In the genomic region with DNA sequence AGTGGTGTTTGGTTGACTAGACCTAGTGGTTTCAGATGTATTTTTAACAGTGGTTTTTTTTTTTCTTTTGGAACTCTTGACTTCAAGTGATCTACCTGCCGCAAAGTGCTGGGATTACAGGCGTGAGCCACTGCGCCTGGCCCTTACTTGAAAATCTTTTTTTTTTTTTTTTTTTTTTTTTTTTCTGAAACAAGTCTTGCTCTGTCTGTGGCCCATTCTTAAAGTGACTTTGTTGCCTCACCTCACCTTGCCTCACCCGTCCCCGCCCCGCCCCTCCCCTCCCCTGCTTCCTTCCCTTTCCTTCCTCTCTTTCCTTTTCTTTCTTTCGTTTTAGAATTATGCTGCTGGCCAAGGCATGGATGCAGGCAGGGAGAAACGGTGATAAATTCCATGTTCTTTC, we compare ENCODE assay signal across 10 cellular contexts. TPM values are rescaled to one million over a fixed set of nuclear protein-coding genes. Genes with fewer than 3 reads are reported as not detected.
DNase-seq lines count a peak whose midpoint lies in the region; ATAC-seq and TF ChIP-seq lines count a peak whose summit lies in the region.
"Had no signal": no experiment of that assay in that cellular context is flagged by ENCODE, and none has a peak within 500 bp of the region (broad histone marks: within the 10 kb centered on the region; RNA-seq: fewer than 3 reads in every experiment).

No MANE protein-coding gene starts in this region.

- H3K27me3 Mint-ChIP-seq in stimulated activated naive CD8-positive, alpha-beta T cell treated with anti-CD3 and anti-CD28 coated beads, Interleukin-15, Interleukin-2, amounts not matched to agents 100 ng/mL and 50 ng/mL, for 24 hours: no peaks in the 10 kb centered on the region

- peaks cover 0 to 76% (median 21%) of the 10 kb centered on the region in 3 donors for H3K4me1 ChIP-seq in esophagus squamous epithelium

- no peak for ATAC-seq in stimulated activated naive CD8-positive, alpha-beta T cell treated with anti-CD3 and anti-CD28 coated beads, Interleukin-15, Interleukin-2, amounts not matched to agents 100 U/mL and 50 U/mL, for 24 hours
- no peak for ATAC-seq in left lobe of liver
- ATAC-seq in GM18868 (IDR thresholded peaks at IDR 0.05; ENCODE audit: unreplicated experiment): no peak

- no peak overlapping the region for H3K4me3 ChIP-seq in esophagus squamous epithelium

- DNase-seq in stimulated activated naive CD8-positive, alpha-beta T cell treated with anti-CD3 and anti-CD28 coated beads, Interleukin-15, Interleukin-2, amounts not matched to agents 100 U/mL and 50 U/mL, for 24 hours: no peak
- DNase-seq in UCSD-AML1 (lab: John Stamatoyannopoulos, UW; ENCODE audit: unreplicated experiment): peak; percentile 20
- no peak for DNase-seq in esophagus squamous epithelium (lab: John Stamatoyannopoulos, UW)
- no peak for DNase-seq in left lobe of liver (ENCODE audit: low spot score)
- DNase-seq in NCI-H2107 treated with DMSO at 0.1 percent for 48 hours (lab: John Stamatoyannopoulos, UW; ENCODE audit: unreplicated experiment): no peak
- DNase-seq in GM13977 (ENCODE audit: low spot score): no peak
- DNase-seq: caudate nucleus; stimulated activated CD4-positive, alpha-beta T cell treated with anti-CD3 and anti-CD28 coated beads, Interleukin-4, amount 100 ng/mL, for 24 hours had no signal

- no peak for TF ChIP-seq CTCF in esophagus squamous epithelium (IDR thresholded peaks at IDR 0.05)
- no peak for TF ChIP-seq CTCF in GM13977 (IDR thresholded peaks at IDR 0.05; ENCODE audit: extremely low read depth, insufficient read depth, missing control alignments)

- H3K36me3 Mint-ChIP-seq in stimulated activated naive CD8-positive, alpha-beta T cell treated with anti-CD3 and anti-CD28 coated beads, Interleukin-15, Interleukin-2, amounts not matched to agents 100 ng/mL and 50 ng/mL, for 24 hours (ENCODE audit: low read depth): peaks cover 31% of the 10 kb centered on the region

- no peak for TF ChIP-seq POLR2A in esophagus squamous epithelium (IDR thresholded peaks at IDR 0.05)

- intact Hi-C loops in esophagus squamous epithelium (cut with DNase I): no loop called here

- 19 to 22% methylated on average over 5 to 8 of the region's 8 CpGs for WGBS in esophagus squamous epithelium, 2 donors

- H3K27ac ChIP-seq in esophagus squamous epithelium: peak overlapping the region; percentile 10 to 74 (median 45)

- H3K4me1 Mint-ChIP-seq in stimulated activated naive CD8-positive, alpha-beta T cell treated with anti-CD3 and anti-CD28 coated beads, Interleukin-15, Interleukin-2, amounts not matched to agents 100 ng/mL and 50 ng/mL, for 24 hours (ENCODE audit: low read depth): peaks cover 66% of the 10 kb centered on the region

- H3K9me3 Mint-ChIP-seq in stimulated activated naive CD8-positive, alpha-beta T cell treated with anti-CD3 and anti-CD28 coated beads, Interleukin-15, Interleukin-2, amounts not matched to agents 100 ng/mL and 50 ng/mL, for 24 hours: no peaks in the 10 kb centered on the region

- H3K9me3 ChIP-seq in esophagus squamous epithelium: no peaks in the 10 kb centered on the region

- peak overlapping the region; percentile 72 for H3K27ac Mint-ChIP-seq in stimulated activated naive CD8-positive, alpha-beta T cell treated with anti-CD3 and anti-CD28 coated beads, Interleukin-15, Interleukin-2, amounts not matched to agents 100 ng/mL and 50 ng/mL, for 24 hours

- no peak overlapping the region for H3K4me3 Mint-ChIP-seq in stimulated activated naive CD8-positive, alpha-beta T cell treated with anti-CD3 and anti-CD28 coated beads, Interleukin-15, Interleukin-2, amounts not matched to agents 100 ng/mL and 50 ng/mL, for 24 hours

- peaks cover 0 to 40% (median 4%) of the 10 kb centered on the region in 3 donors for H3K36me3 ChIP-seq in esophagus squamous epithelium

- in situ Hi-C loops in GM13977 (cut with MboI; ENCODE audit: low pct_unique_long_range_greater_than_20kb, low sequenced_read_pairs, unreplicated experiment): loop anchor here (25.0 kb wide), 1 partner anchor 288 kb away; a partner anchor contains a TSS

- no peaks in the 10 kb centered on the region for H3K27me3 ChIP-seq in esophagus squamous epithelium

RNA-seq across cellular contexts. Expression of a gene that starts 26.0 kb away (rescaled TPM):
- 10 to 100 TPM; 27.4 to 64.3 (median 43.2) TPM for total RNA-seq in esophagus squamous epithelium
- 20.5 TPM for total RNA-seq in left lobe of liver
